Comparison of ENCODE assay signal across 8 cellular contexts in genomic region chr2:63698825-63699548, GRCh38.
A peak's percentile ranks its signal among the peaks of the same experiment; 100 is the strongest.
DNase-seq lines count a peak whose midpoint lies in the region; ATAC-seq and TF ChIP-seq lines count a peak whose summit lies in the region.

No MANE protein-coding gene starts in this region.

- H3K4me1 ChIP-seq in ACC112 (ENCODE audit: control insufficient read depth, insufficient read depth, low read length, unreplicated experiment) (peaks cover 22% of the 10 kb centered on the region), mammary epithelial cell (ENCODE audit: insufficient read depth, low read length) (peaks cover 25% of the 10 kb centered on the region)

- dilution Hi-C loops in mammary epithelial cell (cut with HindIII; ENCODE audit: low sequenced_read_pairs), result no loop called here

- no peaks in the 10 kb centered on the region for H3K9me3 Mint-ChIP-seq in stimulated activated naive CD8-positive, alpha-beta T cell treated with anti-CD3 and anti-CD28 coated beads, Interleukin-15, amount 100 ng/mL, for 72 hours

- H3K4me3 ChIP-seq in ACC112 (ENCODE audit: low read depth, low read length), result peak overlapping the region; percentile 9; the same call in 1 of the 2 replicates
- no peak overlapping the region for H3K4me3 ChIP-seq in mammary epithelial cell (replicated peaks in 1 of 3; ENCODE audit: insufficient read depth in 1 of 3, low read depth in 2 of 3, low read length in 3 of 3)

- no peaks in the 10 kb centered on the region for H3K79me2 ChIP-seq in ACC112 (ENCODE audit: control insufficient read depth, insufficient read depth, low read length, unreplicated experiment)
- no peaks in the 10 kb centered on the region for H3K79me2 ChIP-seq in mammary epithelial cell (ENCODE audit: insufficient read depth, low read length)

- in situ Hi-C loops in mammary epithelial cell (cut with MboI; ENCODE audit: low sequenced_read_pairs in 2 of 2), result loop anchor here (5.0 to 10.0 kb wide), 2 partner anchors 153 to 156 kb away; no protein-coding TSS in a partner anchor

- peak overlapping the region; percentile 82 for H3K27ac ChIP-seq in ACC112 (ENCODE audit: low read depth, low read length)
- peak overlapping the region; percentile 76 for H3K27ac ChIP-seq in mammary epithelial cell (ENCODE audit: insufficient read depth, low read depth, low read length)

- peak overlapping the region; percentile 59 for H3K4me2 ChIP-seq in mammary epithelial cell (ENCODE audit: insufficient read depth, low read depth, low read length)

- H3K27me3 ChIP-seq in ACC112 (ENCODE audit: insufficient read depth, low read length) (no peaks in the 10 kb centered on the region), mammary epithelial cell (ENCODE audit: insufficient read depth, low read length) (no peaks in the 10 kb centered on the region)

- peak; percentile 86 for DNase-seq in ELF-1 (ENCODE audit: low read depth, low spot score)
- DNase-seq in NCI-H774 (lab: John Stamatoyannopoulos, UW), result peak; percentile 6
- DNase-seq in mammary epithelial cell, result peak; percentile 88
- DNase-seq in kidney glomerular epithelial cell (lab: John Stamatoyannopoulos, UW), result peak; percentile 64
- peak in 1 of 2 donors; percentile 14 for DNase-seq in stimulated activated naive CD8-positive, alpha-beta T cell treated with anti-CD3 and anti-CD28 coated beads, Interleukin-15, amount 100 ng/mL, for 72 hours

- CTCF ChIA-PET in mammary epithelial cell (lab: Charles Lee; ENCODE audit: low non-redundant PET), result interaction anchor here (0.5 to 1.7 kb wide), 7 partner anchors 60 to 1427 kb away, joined by 3 to 26 read pairs (median 6); partner anchors contain the start of gene UGP2

- intact Hi-C loops in mammary epithelial cell (cut with micrococcal nuclease), result loop anchor here (1.0 to 10.0 kb wide), 5 partner anchors 38 to 1186 kb away; partner anchors contain the start of genes UGP2 and VPS54

- peak overlapping the region; percentile 38 for H3K9ac ChIP-seq in mammary epithelial cell (ENCODE audit: insufficient read depth, low read length)

- 69% methylated on average over 6 of the region's 6 CpGs for WGBS in mammary epithelial cell (ENCODE audit: low coverage, missing lambda C conversion rate)

- peak; percentile 62 to 69 for TF ChIP-seq CTCF in mammary epithelial cell (conservative IDR thresholded peaks at IDR 0.05 in 1 of 2, IDR thresholded peaks at IDR 0.05 in 1 of 2; ENCODE audit: extremely low read depth in 1 of 2, insufficient read depth in 1 of 2, low read depth in 1 of 2, low read length in 2 of 2)

- BruUV-seq in mammary epithelial cell (replicated peaks; lab: Mats Ljungman, UMichigan), result TSS peak; percentile 68

- H2AFZ ChIP-seq in ACC112 (ENCODE audit: low read length, unreplicated experiment) (peak overlapping the region; percentile 87), mammary epithelial cell (ENCODE audit: low read depth, low read length) (peak overlapping the region; percentile 82)

- H3K9me3 ChIP-seq in mammary epithelial cell (replicated peaks; ENCODE audit: insufficient read depth, low read length), result no peaks in the 10 kb centered on the region

- H3K4me3 Mint-ChIP-seq in stimulated activated naive CD8-positive, alpha-beta T cell treated with anti-CD3 and anti-CD28 coated beads, Interleukin-15, amount 100 ng/mL, for 72 hours, result no peak overlapping the region

- ATAC-seq in HG02623 (IDR thresholded peaks at IDR 0.05; ENCODE audit: unreplicated experiment) (peak; percentile 82), HG03039 (IDR thresholded peaks at IDR 0.05; ENCODE audit: unreplicated experiment) (no peak)
- ATAC-seq in stimulated activated naive CD8-positive, alpha-beta T cell treated with anti-CD3 and anti-CD28 coated beads, Interleukin-15, amount 100 ng/mL, for 72 hours, result peak; percentile 90

- no peaks in the 10 kb centered on the region for H3K4me1 Mint-ChIP-seq in stimulated activated naive CD8-positive, alpha-beta T cell treated with anti-CD3 and anti-CD28 coated beads, Interleukin-15, amount 100 ng/mL, for 72 hours

- H3K36me3 ChIP-seq in ACC112 (ENCODE audit: insufficient read depth, low read length) (no peaks in the 10 kb centered on the region), mammary epithelial cell (ENCODE audit: insufficient read depth, low read length) (no peaks in the 10 kb centered on the region)

- H4K20me1 ChIP-seq in mammary epithelial cell (ENCODE audit: insufficient read depth, low read length), result no peaks in the 10 kb centered on the region

- H3K27me3 Mint-ChIP-seq in stimulated activated naive CD8-positive, alpha-beta T cell treated with anti-CD3 and anti-CD28 coated beads, Interleukin-15, amount 100 ng/mL, for 72 hours, result no peaks in the 10 kb centered on the region

- H3K27ac Mint-ChIP-seq in stimulated activated naive CD8-positive, alpha-beta T cell treated with anti-CD3 and anti-CD28 coated beads, Interleukin-15, amount 100 ng/mL, for 72 hours, result peak overlapping the region in 1 of 2 donors; percentile 7
